9 cellular contexts compared by ENCODE assay signal in genomic region chr9:107158321-107158720, GRCh38.
A peak's percentile ranks its signal among the peaks of the same experiment; 100 is the strongest.
DNase-seq lines count a peak whose midpoint lies in the region; ATAC-seq, FAIRE-seq and TF ChIP-seq lines count a peak whose summit lies in the region.
"Had no signal": no experiment of that assay in that cellular context is flagged by ENCODE, and none has a peak within 500 bp of the region (broad histone marks: within the 10 kb centered on the region; RNA-seq: fewer than 3 reads in every experiment).

No MANE protein-coding gene starts in this region.

- CTCF ChIA-PET in endothelial cell of umbilical vein (lab: Charles Lee) = interaction anchor here (1.0 to 1.2 kb wide), 3 partner anchors 11 to 183 kb away, joined by 3 to 5 read pairs (median 3); no protein-coding TSS in a partner anchor

- no peaks in the 10 kb centered on the region for H3K36me3 ChIP-seq in endothelial cell of umbilical vein (ENCODE audit: control insufficient read depth in 2 of 2, extremely low read depth in 1 of 2, insufficient read depth in 2 of 2, low read length in 2 of 2)
- H3K36me3 ChIP-seq: SJSA1 had no signal

- dilution Hi-C loops in endothelial cell of umbilical vein (cut with MboI; ENCODE audit: extremely low pct_ligation_motif_present, low sequenced_read_pairs) = no loop called here

- TF ChIP-seq POLR2A in endothelial cell of umbilical vein (IDR thresholded peaks at IDR 0.05; ENCODE audit: low read depth, low read length) = no peak

- H3K79me2 ChIP-seq in endothelial cell of umbilical vein (ENCODE audit: control insufficient read depth, insufficient read depth, low read length) = no peaks in the 10 kb centered on the region

- no peak overlapping the region for H3K4me3 ChIP-seq in endothelial cell of umbilical vein (replicated peaks in 1 of 3; ENCODE audit: insufficient read depth in 1 of 3, low read depth in 1 of 3, low read length in 3 of 3)
- H3K4me3 ChIP-seq: SJSA1 had no signal

- no peak overlapping the region for H3K9ac ChIP-seq in endothelial cell of umbilical vein (replicated peaks; ENCODE audit: extremely low read depth, insufficient read depth, low read length)

- H3K9me3 ChIP-seq in endothelial cell of umbilical vein (replicated peaks; ENCODE audit: control insufficient read depth, insufficient read depth, low read length) = no peaks in the 10 kb centered on the region
- H3K9me3 ChIP-seq: SJSA1 had no signal

- no peaks in the 10 kb centered on the region for H3K27me3 ChIP-seq in endothelial cell of umbilical vein (ENCODE audit: control insufficient read depth in 2 of 2, insufficient read depth in 2 of 2, low read length in 2 of 2)
- H3K27me3 ChIP-seq: SJSA1 had no signal

- TF ChIP-seq CTCF in endothelial cell of umbilical vein (IDR thresholded peaks at IDR 0.05; ENCODE audit: extremely low read depth in 1 of 2, insufficient read depth in 1 of 2, low read depth in 1 of 2, low read length in 2 of 2) = peak; percentile 5 to 21

- FAIRE-seq in endothelial cell of umbilical vein (lab: Jason Lieb, UNC) = no peak

- intact Hi-C loops in endothelial cell of umbilical vein (cut with micrococcal nuclease) = no loop called here

- peak; percentile 72 for ATAC-seq in GM21526 (IDR thresholded peaks at IDR 0.05; ENCODE audit: low FRiP score, unreplicated experiment)

- no peak overlapping the region for H3K27ac ChIP-seq in endothelial cell of umbilical vein (ENCODE audit: insufficient read depth, low read depth, low read length)
- H3K27ac ChIP-seq: SJSA1 had no signal

- no peak overlapping the region for H3K4me2 ChIP-seq in endothelial cell of umbilical vein (ENCODE audit: insufficient read depth, low read length)

- DNase-seq in DMS53 (lab: John Stamatoyannopoulos, UW) = peak; percentile 56
- DNase-seq in NCI-H1694 treated with DMSO at 0.1 percent for 48 hours (lab: John Stamatoyannopoulos, UW) = peak; percentile 36
- DNase-seq in endothelial cell of umbilical vein (ENCODE audit: low read depth, low spot score) = no peak
- DNase-seq in renal cortical epithelial cell (ENCODE audit: low read depth) = peak; percentile 51
- DNase-seq in activated CD4-positive, alpha-beta T cell treated with anti-CD3 and anti-CD28 coated beads for 48 hours = no peak
- DNase-seq in activated CD8-positive, alpha-beta memory T cell treated with anti-CD3 and anti-CD28 coated beads, Interleukin-2, amount 50 U/mL, for 48 hours = no peak
- no peak for DNase-seq in stimulated activated naive CD4-positive, alpha-beta T cell treated with Interleukin-2 at 50 U/mL for 16 hours (lab: John Stamatoyannopoulos, UW)

- H4K20me1 ChIP-seq in endothelial cell of umbilical vein (replicated peaks; ENCODE audit: control insufficient read depth, extremely low read depth, insufficient read depth, low read length) = no peaks in the 10 kb centered on the region

- H3K9me1 ChIP-seq in endothelial cell of umbilical vein (replicated peaks; ENCODE audit: control insufficient read depth, extremely low read depth, insufficient read depth, low read length) = no peaks in the 10 kb centered on the region

- H3K4me1 ChIP-seq in endothelial cell of umbilical vein (ENCODE audit: control insufficient read depth, extremely low read depth, insufficient read depth, low read length) = no peaks in the 10 kb centered on the region

- no TSS peak for BruUV-seq in endothelial cell of umbilical vein (replicated peaks; lab: Mats Ljungman, UMichigan)

- H2AFZ ChIP-seq in endothelial cell of umbilical vein (ENCODE audit: low read depth, low read length) = no peak overlapping the region

- POLR2A ChIA-PET in endothelial cell of umbilical vein (lab: Charles Lee) = no interaction called here

TF ChIP-seq in endothelial cell of umbilical vein, 7 proteins besides CTCF, POLR2A, EP300 and RAD21:
- TF ChIP-seq POLR2AphosphoS5 (IDR thresholded peaks at IDR 0.05; ENCODE audit: insufficient read depth, low read depth, low read length) (no peak), JUN (IDR thresholded peaks at IDR 0.05; ENCODE audit: borderline replicate concordance, insufficient read depth, insufficient read length, low read depth) (no peak), MYC (IDR thresholded peaks at IDR 0.05; ENCODE audit: low read depth, low read length) (no peak), MAX (IDR thresholded peaks at IDR 0.05; ENCODE audit: insufficient read depth, insufficient read length) (no peak)

Comparison
In these comparisons a context has a peak if more than half of its experiments do, and no peak if none do; other contexts are left out.
1. DNase-seq: peak in DMS53 (single experiment), NCI-H1694 treated with DMSO at 0.1 percent for 48 hours (single experiment) and renal cortical epithelial cell (single experiment); none in endothelial cell of umbilical vein (single experiment), activated CD4-positive, alpha-beta T cell treated with anti-CD3 and anti-CD28 coated beads for 48 hours (single experiment), activated CD8-positive, alpha-beta memory T cell treated with anti-CD3 and anti-CD28 coated beads, Interleukin-2, amount 50 U/mL, for 48 hours (single experiment) and stimulated activated naive CD4-positive, alpha-beta T cell treated with Interleukin-2 at 50 U/mL for 16 hours (single experiment).